1 cellular context compared by ENCODE assay signal in the genomic region with DNA sequence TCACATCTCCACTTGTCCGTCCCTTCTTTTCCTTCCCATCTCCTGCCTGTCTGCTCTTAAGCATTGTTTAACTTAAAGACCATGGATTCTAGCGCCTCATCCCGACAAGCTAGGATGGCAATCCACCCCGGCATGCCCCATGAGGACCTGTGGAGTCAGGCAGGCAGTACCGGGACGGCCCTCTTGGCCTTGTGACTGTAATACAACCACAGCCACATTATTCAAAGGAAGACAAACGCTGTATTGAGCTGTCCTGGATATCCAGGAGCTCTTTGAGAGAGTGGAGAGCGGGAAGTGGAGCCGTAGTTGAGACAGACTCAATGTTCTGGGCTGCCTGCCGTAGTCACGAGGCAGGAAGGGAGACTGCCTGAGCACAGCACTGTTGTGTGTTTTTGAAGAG.
TF ChIP-seq lines count a peak whose summit lies in the region.

No MANE protein-coding gene starts in this region.

TF ChIP-seq in GM23338, 12 proteins besides CTCF, POLR2A, EP300 and RAD21 (continued from another document):
- TF ChIP-seq, protein P1, sequence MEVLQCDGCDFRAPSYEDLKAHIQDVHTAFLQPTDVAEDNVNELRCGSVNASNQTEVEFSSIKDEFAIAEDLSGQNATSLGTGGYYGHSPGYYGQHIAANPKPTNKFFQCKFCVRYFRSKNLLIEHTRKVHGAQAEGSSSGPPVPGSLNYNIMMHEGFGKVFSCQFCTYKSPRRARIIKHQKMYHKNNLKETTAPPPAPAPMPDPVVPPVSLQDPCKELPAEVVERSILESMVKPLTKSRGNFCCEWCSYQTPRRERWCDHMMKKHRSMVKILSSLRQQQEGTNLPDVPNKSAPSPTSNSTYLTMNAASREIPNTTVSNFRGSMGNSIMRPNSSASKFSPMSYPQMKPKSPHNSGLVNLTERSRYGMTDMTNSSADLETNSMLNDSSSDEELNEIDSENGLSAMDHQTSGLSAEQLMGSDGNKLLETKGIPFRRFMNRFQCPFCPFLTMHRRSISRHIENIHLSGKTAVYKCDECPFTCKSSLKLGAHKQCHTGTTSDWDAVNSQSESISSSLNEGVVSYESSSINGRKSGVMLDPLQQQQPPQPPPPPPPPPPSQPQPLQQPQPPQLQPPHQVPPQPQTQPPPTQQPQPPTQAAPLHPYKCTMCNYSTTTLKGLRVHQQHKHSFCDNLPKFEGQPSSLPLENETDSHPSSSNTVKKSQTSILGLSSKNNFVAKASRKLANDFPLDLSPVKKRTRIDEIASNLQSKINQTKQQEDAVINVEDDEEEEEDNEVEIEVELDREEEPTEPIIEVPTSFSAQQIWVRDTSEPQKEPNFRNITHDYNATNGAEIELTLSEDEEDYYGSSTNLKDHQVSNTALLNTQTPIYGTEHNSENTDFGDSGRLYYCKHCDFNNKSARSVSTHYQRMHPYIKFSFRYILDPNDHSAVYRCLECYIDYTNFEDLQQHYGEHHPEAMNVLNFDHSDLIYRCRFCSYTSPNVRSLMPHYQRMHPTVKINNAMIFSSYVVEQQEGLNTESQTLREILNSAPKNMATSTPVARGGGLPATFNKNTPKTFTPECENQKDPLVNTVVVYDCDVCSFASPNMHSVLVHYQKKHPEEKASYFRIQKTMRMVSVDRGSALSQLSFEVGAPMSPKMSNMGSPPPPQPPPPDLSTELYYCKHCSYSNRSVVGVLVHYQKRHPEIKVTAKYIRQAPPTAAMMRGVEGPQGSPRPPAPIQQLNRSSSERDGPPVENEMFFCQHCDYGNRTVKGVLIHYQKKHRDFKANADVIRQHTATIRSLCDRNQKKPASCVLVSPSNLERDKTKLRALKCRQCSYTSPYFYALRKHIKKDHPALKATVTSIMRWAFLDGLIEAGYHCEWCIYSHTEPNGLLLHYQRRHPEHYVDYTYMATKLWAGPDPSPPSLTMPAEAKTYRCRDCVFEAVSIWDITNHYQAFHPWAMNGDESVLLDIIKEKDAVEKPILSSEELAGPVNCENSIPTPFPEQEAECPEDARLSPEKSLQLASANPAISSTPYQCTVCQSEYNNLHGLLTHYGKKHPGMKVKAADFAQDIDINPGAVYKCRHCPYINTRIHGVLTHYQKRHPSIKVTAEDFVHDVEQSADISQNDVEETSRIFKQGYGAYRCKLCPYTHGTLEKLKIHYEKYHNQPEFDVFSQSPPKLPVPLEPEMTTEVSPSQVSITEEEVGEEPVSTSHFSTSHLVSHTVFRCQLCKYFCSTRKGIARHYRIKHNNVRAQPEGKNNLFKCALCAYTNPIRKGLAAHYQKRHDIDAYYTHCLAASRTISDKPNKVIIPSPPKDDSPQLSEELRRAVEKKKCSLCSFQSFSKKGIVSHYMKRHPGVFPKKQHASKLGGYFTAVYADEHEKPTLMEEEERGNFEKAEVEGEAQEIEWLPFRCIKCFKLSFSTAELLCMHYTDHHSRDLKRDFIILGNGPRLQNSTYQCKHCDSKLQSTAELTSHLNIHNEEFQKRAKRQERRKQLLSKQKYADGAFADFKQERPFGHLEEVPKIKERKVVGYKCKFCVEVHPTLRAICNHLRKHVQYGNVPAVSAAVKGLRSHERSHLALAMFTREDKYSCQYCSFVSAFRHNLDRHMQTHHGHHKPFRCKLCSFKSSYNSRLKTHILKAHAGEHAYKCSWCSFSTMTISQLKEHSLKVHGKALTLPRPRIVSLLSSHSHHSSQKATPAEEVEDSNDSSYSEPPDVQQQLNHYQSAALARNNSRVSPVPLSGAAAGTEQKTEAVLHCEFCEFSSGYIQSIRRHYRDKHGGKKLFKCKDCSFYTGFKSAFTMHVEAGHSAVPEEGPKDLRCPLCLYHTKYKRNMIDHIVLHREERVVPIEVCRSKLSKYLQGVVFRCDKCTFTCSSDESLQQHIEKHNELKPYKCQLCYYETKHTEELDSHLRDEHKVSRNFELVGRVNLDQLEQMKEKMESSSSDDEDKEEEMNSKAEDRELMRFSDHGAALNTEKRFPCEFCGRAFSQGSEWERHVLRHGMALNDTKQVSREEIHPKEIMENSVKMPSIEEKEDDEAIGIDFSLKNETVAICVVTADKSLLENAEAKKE (CRISPR knock-in tag; IDR thresholded peaks at IDR 0.05) = no peak
TF ChIP-seq in GM23338: peak in this region for 0.
